ENCODE assay signal across 17 cellular contexts in genomic region chr17:42856516-42856915, GRCh38. TPM values are rescaled to one million over a fixed set of nuclear protein-coding genes. Genes with fewer than 3 reads are reported as not detected.
DNase-seq lines count a peak whose midpoint lies in the region; ATAC-seq and TF ChIP-seq lines count a peak whose summit lies in the region.
"Not testable (repeated sequence)": the region's sequence is repeated elsewhere in the genome, so short reads cannot be mapped to it uniquely, and the experiment has no call there.
"Had no signal": no experiment of that assay in that cellular context is flagged by ENCODE, and none has a peak within 500 bp of the region (broad histone marks: within the 10 kb centered on the region; RNA-seq: fewer than 3 reads in every experiment).

No MANE protein-coding gene starts in this region.

- peaks cover 3 to 15% of the 10 kb centered on the region in 2 donors for H3K36me3 ChIP-seq in ascending aorta
- H3K36me3 ChIP-seq in gastroesophageal sphincter = peaks cover 0 to 18% of the 10 kb centered on the region in 2 donors
- not testable (repeated sequence) for H3K36me3 ChIP-seq in liver (ENCODE audit: control insufficient read depth in 4 of 4, insufficient read depth in 3 of 4, low read depth in 1 of 4, low read length in 3 of 4)
- H3K36me3 ChIP-seq in muscle layer of colon (ENCODE audit: insufficient read depth, low read length) = peaks cover 39% of the 10 kb centered on the region
- H3K36me3 ChIP-seq in sigmoid colon = peaks cover 0 to 39% (median 6%) of the 10 kb centered on the region in 4 donors
- peaks cover 12 to 22% (median 14%) of the 10 kb centered on the region in 3 donors for H3K36me3 ChIP-seq in tibial artery

- H3K27ac ChIP-seq in ascending aorta = peak overlapping the region; percentile 34 to 40
- H3K27ac ChIP-seq in gastroesophageal sphincter = peak overlapping the region; percentile 30 to 85 (median 80)
- not testable (repeated sequence) for H3K27ac ChIP-seq in liver (ENCODE audit: low read depth in 1 of 2, low read length in 2 of 2)
- H3K27ac ChIP-seq in muscle layer of colon (ENCODE audit: low read depth, low read length) = peak overlapping the region; percentile 34
- peak overlapping the region; percentile 13 to 94 (median 88) for H3K27ac ChIP-seq in sigmoid colon
- peak overlapping the region; percentile 90 to 96 for H3K27ac ChIP-seq in tibial artery

- peak overlapping the region in 1 of 2 donors; percentile 21 for H3K4me3 ChIP-seq in ascending aorta
- H3K4me3 ChIP-seq in gastroesophageal sphincter; liver (ENCODE audit: low read depth in 1 of 3, low read length in 3 of 3); muscle layer of colon (ENCODE audit: low read depth in 1 of 2, low read length in 2 of 2): not testable (repeated sequence)
- peak overlapping the region in 1 of 4 donors; percentile 13 for H3K4me3 ChIP-seq in sigmoid colon
- H3K4me3 ChIP-seq in tibial artery = peak overlapping the region in 1 of 2 donors; percentile 72

- not testable (repeated sequence) for H3K36me3 Mint-ChIP-seq in endothelial cell (ENCODE audit: low read depth, unreplicated experiment)

- not testable (repeated sequence) for H3K27me3 ChIP-seq in ascending aorta; gastroesophageal sphincter; liver (ENCODE audit: control insufficient read depth in 4 of 4, insufficient read depth in 4 of 4, low read length in 3 of 4); muscle layer of colon (ENCODE audit: control insufficient read depth in 1 of 2, insufficient read depth in 2 of 2, low read length in 2 of 2); sigmoid colon; tibial artery

- TF ChIP-seq EP300 in gastroesophageal sphincter (IDR thresholded peaks at IDR 0.05); sigmoid colon (IDR thresholded peaks at IDR 0.05): not testable (repeated sequence)

- H3K9me3 ChIP-seq in ascending aorta; gastroesophageal sphincter; liver (ENCODE audit: control insufficient read depth in 4 of 4, low read length in 3 of 4); muscle layer of colon (ENCODE audit: low read length); sigmoid colon; tibial artery: not testable (repeated sequence)

- peaks cover 26% of the 10 kb centered on the region for H3K4me1 Mint-ChIP-seq in endothelial cell (ENCODE audit: unreplicated experiment)

- H3K9me3 Mint-ChIP-seq in endothelial cell (ENCODE audit: unreplicated experiment) = not testable (repeated sequence)

- WGBS in gastroesophageal sphincter (ENCODE audit: low coverage in 1 of 2), 2 donors = 38% methylated on average over 1 of the region's 8 CpGs; no CpG with 5 or more reads in 1 of the 2 donors
- WGBS in liver = 62% methylated on average over 6 of the region's 8 CpGs
- WGBS in sigmoid colon, 2 donors = 91 to 92% methylated on average over 6 of the region's 8 CpGs

- not testable (repeated sequence) for H3K27ac Mint-ChIP-seq in endothelial cell (ENCODE audit: unreplicated experiment)

- not testable (repeated sequence) for DNase-seq in ascending aorta (ENCODE audit: low spot score in 2 of 2); endothelial cell (ENCODE audit: low spot score); sigmoid colon
- peak in 1 of 2 donors; percentile 66 for DNase-seq in tibial artery

- not testable (repeated sequence) for TF ChIP-seq CTCF in ascending aorta (IDR thresholded peaks at IDR 0.05); endothelial cell (IDR thresholded peaks at IDR 0.05; ENCODE audit: unreplicated experiment); gastroesophageal sphincter (IDR thresholded peaks at IDR 0.05); liver (IDR thresholded peaks at IDR 0.05; ENCODE audit: low read depth, low read length, missing input control); sigmoid colon (IDR thresholded peaks at IDR 0.05); tibial artery (IDR thresholded peaks at IDR 0.05)

- intact Hi-C loops in ascending aorta (cut with DNase I); sigmoid colon (cut with DNase I); tibial artery (cut with DNase I; ENCODE audit: low total_unique reads): not testable (repeated sequence)

- not testable (repeated sequence) for H3K9ac ChIP-seq in liver (ENCODE audit: low read depth in 1 of 2, low read length in 2 of 2); muscle layer of colon (ENCODE audit: low read length)

- H3K4me3 Mint-ChIP-seq in endothelial cell (ENCODE audit: unreplicated experiment) = peak overlapping the region; percentile 73

- H3K4me1 ChIP-seq in ascending aorta = peaks cover 0 to 11% of the 10 kb centered on the region in 2 donors
- H3K4me1 ChIP-seq in gastroesophageal sphincter = peaks cover 0 to 55% (median 14%) of the 10 kb centered on the region in 3 donors
- H3K4me1 ChIP-seq in liver (ENCODE audit: control insufficient read depth in 4 of 4, insufficient read depth in 4 of 4, low read length in 3 of 4) = peaks cover 0 to 14% (median 11%) of the 10 kb centered on the region in 4 donors
- peaks cover 23% of the 10 kb centered on the region for H3K4me1 ChIP-seq in muscle layer of colon (ENCODE audit: insufficient read depth, low read length)
- H3K4me1 ChIP-seq in sigmoid colon = peaks cover 0 to 49% (median 40%) of the 10 kb centered on the region in 4 donors
- peaks cover 0 to 53% (median 13%) of the 10 kb centered on the region in 4 donors for H3K4me1 ChIP-seq in tibial artery

- not testable (repeated sequence) for ATAC-seq in gastroesophageal sphincter

- TF ChIP-seq POLR2A in gastroesophageal sphincter (IDR thresholded peaks at IDR 0.05); sigmoid colon (IDR thresholded peaks at IDR 0.05): not testable (repeated sequence)

- not testable (repeated sequence) for H3K27me3 Mint-ChIP-seq in endothelial cell (ENCODE audit: unreplicated experiment)

- not testable (repeated sequence) for TF ChIP-seq RAD21 in liver (IDR thresholded peaks at IDR 0.05)

TF ChIP-seq in liver, 16 proteins besides CTCF, POLR2A, EP300 and RAD21:
- TF ChIP-seq RXRA (IDR thresholded peaks at IDR 0.05) = peak; percentile 40 to 82

RNA-seq across cellular contexts. Expression of gene AOC3, which starts 5.5 kb away (rescaled TPM):
- 128 TPM for total RNA-seq in ascending aorta
- 36.5 TPM for total RNA-seq in endothelial cell (ENCODE audit: unreplicated experiment)
- total RNA-seq in gastroesophageal sphincter = 100 to 1,000 TPM in 2 of 4 donors, 10 to 100 TPM in 2; 48.3 to 196 (median 108) TPM
- total RNA-seq in liver = 1 to 10 TPM; 2.4 to 6.9 TPM
- 10 to 100 TPM in 1 of 2 donors, 1 to 10 TPM in 1; 2.0 to 18.2 TPM for polyA plus RNA-seq in liver
- 100 to 1,000 TPM in 2 of 4 donors, 10 to 100 TPM in 2; 58.1 to 227 (median 107) TPM for total RNA-seq in sigmoid colon
- polyA plus RNA-seq in sigmoid colon = 10 to 100 TPM in 1 of 3 donors, 1 to 10 TPM in 2; 3.5 to 32.7 (median 5.4) TPM
- polyA plus RNA-seq: CD4-positive, alpha-beta memory T cell had no signal

RNA-seq across cellular contexts. Expression of gene AOC2, which starts 12.1 kb away (rescaled TPM):
- total RNA-seq in ascending aorta = not detected
- total RNA-seq in endothelial cell (ENCODE audit: unreplicated experiment) = 6.2 TPM
- 1 to 10 TPM in 3 of 4 donors, under 1 TPM in 1; 0.81 to 1.7 (median 1.4) TPM for total RNA-seq in gastroesophageal sphincter
- 1 to 10 TPM in 1 of 2 donors, under 1 TPM in 1; 0.33 to 2.4 TPM for total RNA-seq in liver
- under 1 TPM; 0.17 to 0.50 TPM for polyA plus RNA-seq in liver
- 1 to 10 TPM; 1.2 to 2.1 (median 1.4) TPM for total RNA-seq in sigmoid colon
- polyA plus RNA-seq in sigmoid colon = 1 to 10 TPM in 1 of 3 donors, not detected in 2; 1.2 TPM
- total RNA-seq: A172, G401 had no signal

RNA-seq across cellular contexts. Expression of gene PSME3, which starts 23.3 kb away (rescaled TPM):
- total RNA-seq in ascending aorta = 29.7 TPM
- 128 TPM for total RNA-seq in endothelial cell (ENCODE audit: unreplicated experiment)
- 100 to 1,000 TPM in 1 of 4 donors, 10 to 100 TPM in 3; 60.7 to 109 (median 82.0) TPM for total RNA-seq in gastroesophageal sphincter
- 10 to 100 TPM; 25.0 to 46.7 TPM for total RNA-seq in liver
- polyA plus RNA-seq in liver = 10 to 100 TPM; 33.0 to 55.3 TPM
- total RNA-seq in sigmoid colon = 10 to 100 TPM; 34.3 to 69.1 (median 57.5) TPM
- 10 to 100 TPM; 59.5 to 94.9 (median 69.4) TPM for polyA plus RNA-seq in sigmoid colon

RNA-seq across cellular contexts. Expression of gene BECN1, which starts 32.4 kb away (rescaled TPM):
- total RNA-seq in ascending aorta (66.1 TPM), endothelial cell (ENCODE audit: unreplicated experiment) (66.4 TPM), gastroesophageal sphincter (100 to 1,000 TPM; 143 to 185 (median 155) TPM), liver (10 to 100 TPM; 47.6 to 64.1 TPM), sigmoid colon (100 to 1,000 TPM; 139 to 215 (median 161) TPM)
- polyA plus RNA-seq in liver (10 to 100 TPM; 37.7 to 44.2 TPM), sigmoid colon (100 to 1,000 TPM in 2 of 3 donors, 10 to 100 TPM in 1; 98.8 to 141 (median 131) TPM)

RNA-seq across cellular contexts. Expression of gene G6PC1, which starts 44.1 kb away (rescaled TPM):
- not detected for total RNA-seq in ascending aorta
- not detected for total RNA-seq in endothelial cell (ENCODE audit: unreplicated experiment)
- total RNA-seq in gastroesophageal sphincter = not detected
- total RNA-seq in liver = 100 to 1,000 TPM in 1 of 2 donors, 10 to 100 TPM in 1; 23.8 to 271 TPM
- polyA plus RNA-seq in liver = 100 to 1,000 TPM in 1 of 2 donors, 10 to 100 TPM in 1; 84.7 to 144 TPM
- not detected for total RNA-seq in sigmoid colon
- under 1 TPM in 1 of 3 donors, not detected in 2; 0.23 TPM for polyA plus RNA-seq in sigmoid colon
- total RNA-seq: A172; A673; Calu3; CD4-positive, alpha-beta memory T cell; Daoy; G401; GM23338; H4; H9 had no signal
- polyA plus RNA-seq: BJ; CD4-positive, alpha-beta memory T cell; GM23338 had no signal
